ENCODE assay signal across 8 cellular contexts in the genomic region with DNA sequence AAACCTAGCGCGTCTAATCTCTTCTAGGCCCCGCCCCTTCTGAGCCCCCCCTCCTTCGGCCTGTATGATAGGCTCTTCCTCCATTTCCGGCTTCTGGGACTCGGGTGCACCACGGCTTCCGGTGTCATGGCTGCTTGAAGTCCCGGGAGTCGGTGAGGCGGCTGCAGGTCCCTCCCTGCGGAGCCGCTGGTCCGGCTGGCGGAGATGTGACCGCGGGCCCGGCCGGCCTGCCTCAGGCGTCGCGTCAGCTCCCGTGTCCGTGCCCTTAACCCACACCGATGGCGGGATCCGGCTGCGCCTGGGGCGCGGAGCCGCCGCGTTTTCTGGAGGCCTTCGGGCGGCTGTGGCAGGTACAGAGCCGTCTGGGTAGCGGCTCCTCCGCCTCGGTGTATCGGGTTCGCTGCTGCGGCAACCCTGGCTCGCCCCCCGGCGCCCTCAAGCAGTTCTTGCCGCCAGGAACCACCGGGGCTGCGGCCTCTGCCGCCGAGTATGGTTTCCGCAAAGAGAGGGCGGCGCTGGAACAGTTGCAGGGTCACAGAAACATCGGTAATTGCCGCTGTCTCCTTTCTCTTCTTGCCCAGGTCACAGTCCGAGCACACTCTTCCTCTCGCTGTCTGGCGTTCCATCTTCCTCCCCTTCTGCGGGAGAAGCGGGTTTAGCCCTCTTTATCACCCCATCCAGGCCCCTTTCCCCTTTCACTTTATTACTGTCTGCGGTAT. TPM values are rescaled to one million over a fixed set of nuclear protein-coding genes. Genes with fewer than 3 reads are reported as not detected.
DNase-seq lines count a peak whose midpoint lies in the region; ATAC-seq, FAIRE-seq and TF ChIP-seq lines count a peak whose summit lies in the region.

A gene with protein sequence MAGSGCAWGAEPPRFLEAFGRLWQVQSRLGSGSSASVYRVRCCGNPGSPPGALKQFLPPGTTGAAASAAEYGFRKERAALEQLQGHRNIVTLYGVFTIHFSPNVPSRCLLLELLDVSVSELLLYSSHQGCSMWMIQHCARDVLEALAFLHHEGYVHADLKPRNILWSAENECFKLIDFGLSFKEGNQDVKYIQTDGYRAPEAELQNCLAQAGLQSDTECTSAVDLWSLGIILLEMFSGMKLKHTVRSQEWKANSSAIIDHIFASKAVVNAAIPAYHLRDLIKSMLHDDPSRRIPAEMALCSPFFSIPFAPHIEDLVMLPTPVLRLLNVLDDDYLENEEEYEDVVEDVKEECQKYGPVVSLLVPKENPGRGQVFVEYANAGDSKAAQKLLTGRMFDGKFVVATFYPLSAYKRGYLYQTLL (plus strand): TSS at position 96 of the 719 bp plus-strand sequence. CDS start 183 bp downstream, at position 279.

- peak within 1 kb of the TSS; percentile 95 for H3K4me3 ChIP-seq in OCI-LY3 (ENCODE audit: low read length)
- peak within 1 kb of the TSS; percentile 47 to 96 (median 78) for H3K4me3 ChIP-seq in endothelial cell of umbilical vein (replicated peaks in 1 of 3; ENCODE audit: insufficient read depth in 1 of 3, low read depth in 1 of 3, low read length in 3 of 3)

- TF ChIP-seq CTCF in OCI-LY3 (IDR thresholded peaks at IDR 0.05; ENCODE audit: low read depth, low read length), result no peak
- no peak for TF ChIP-seq CTCF in endothelial cell of umbilical vein (IDR thresholded peaks at IDR 0.05; ENCODE audit: extremely low read depth in 1 of 2, insufficient read depth in 1 of 2, low read depth in 1 of 2, low read length in 2 of 2)

- H3K4me2 ChIP-seq in OCI-LY3 (ENCODE audit: low read length), result peak within 1 kb of the TSS; percentile 89
- H3K4me2 ChIP-seq in endothelial cell of umbilical vein (ENCODE audit: insufficient read depth, low read length), result peak within 1 kb of the TSS; percentile 90

- FAIRE-seq in endothelial cell of umbilical vein (lab: Jason Lieb, UNC), result peak; percentile 78

- intact Hi-C loops in endothelial cell of umbilical vein (cut with micrococcal nuclease), result loop anchor here (1.0 to 5.0 kb wide), 2 partner anchors 63 to 441 kb away; a partner anchor contains a TSS

- H3K9me1 ChIP-seq in endothelial cell of umbilical vein (replicated peaks; ENCODE audit: control insufficient read depth, extremely low read depth, insufficient read depth, low read length), result no peaks in the 10 kb centered on the region

- POLR2A ChIA-PET in endothelial cell of umbilical vein (lab: Charles Lee), result interaction anchor here (0.8 kb wide), 1 partner anchor 40 kb away, joined by 3 read pairs; no protein-coding TSS in a partner anchor

- CTCF ChIA-PET in endothelial cell of umbilical vein (lab: Charles Lee), result no interaction called here

- ATAC-seq in GM21528 (IDR thresholded peaks at IDR 0.05; ENCODE audit: low FRiP score, unreplicated experiment), result peak; percentile 94

- H3K9me3 ChIP-seq in OCI-LY3 (ENCODE audit: insufficient read depth, low read length), result no peaks in the 10 kb centered on the region
- no peaks in the 10 kb centered on the region for H3K9me3 ChIP-seq in endothelial cell of umbilical vein (replicated peaks; ENCODE audit: control insufficient read depth, insufficient read depth, low read length)

- no TSS peak for BruUV-seq in endothelial cell of umbilical vein (replicated peaks; lab: Mats Ljungman, UMichigan)

- H3K36me3 ChIP-seq in OCI-LY3 (replicated peaks; ENCODE audit: low read depth, low read length) (peaks cover 26% of the 10 kb centered on the region), endothelial cell of umbilical vein (ENCODE audit: control insufficient read depth in 2 of 2, extremely low read depth in 1 of 2, insufficient read depth in 2 of 2, low read length in 2 of 2) (peaks cover 4 to 15% of the 10 kb centered on the region in 2 experiments)

- dilution Hi-C loops in endothelial cell of umbilical vein (cut with MboI; ENCODE audit: extremely low pct_ligation_motif_present, low sequenced_read_pairs), result no loop called here

- DNase-seq in DMS 273 (lab: John Stamatoyannopoulos, UW; ENCODE audit: unreplicated experiment) (peak; percentile 97), HuH-7.5 (ENCODE audit: low spot score) (peak; percentile 75), endothelial cell of umbilical vein (ENCODE audit: low read depth, low spot score) (peak; percentile 92), midbrain (lab: John Stamatoyannopoulos, UW) (peak; percentile 92)
- peak; percentile 88 for DNase-seq in activated CD8-positive, alpha-beta memory T cell treated with anti-CD3 and anti-CD28 coated beads, Interleukin-2, amount 50 U/mL, for 48 hours
- DNase-seq in stimulated activated CD8-positive, alpha-beta memory T cell treated with anti-CD3 and anti-CD28 coated beads, Interleukin-15, amount 100 ng/mL, for 48 hours (ENCODE audit: low read depth in 2 of 2), result peak; percentile 79 to 82

- H3K27ac ChIP-seq in OCI-LY3 (ENCODE audit: low read length), result peak within 1 kb of the TSS; percentile 81
- peak within 1 kb of the TSS; percentile 73 for H3K27ac ChIP-seq in endothelial cell of umbilical vein (ENCODE audit: insufficient read depth, low read depth, low read length)

- H4K20me1 ChIP-seq in OCI-LY3 (ENCODE audit: insufficient read depth, low read length) (peaks cover 30% of the 10 kb centered on the region), endothelial cell of umbilical vein (replicated peaks; ENCODE audit: control insufficient read depth, extremely low read depth, insufficient read depth, low read length) (no peaks in the 10 kb centered on the region)

- H3K79me2 ChIP-seq in OCI-LY3 (ENCODE audit: low read length), result peaks cover 52% of the 10 kb centered on the region
- H3K79me2 ChIP-seq in endothelial cell of umbilical vein (ENCODE audit: control insufficient read depth, insufficient read depth, low read length), result peaks cover 46% of the 10 kb centered on the region

- H3K9ac ChIP-seq in OCI-LY3 (ENCODE audit: low read length) (peak within 1 kb of the TSS; percentile 92), endothelial cell of umbilical vein (replicated peaks; ENCODE audit: extremely low read depth, insufficient read depth, low read length) (peak within 1 kb of the TSS; percentile 85)

- H2AFZ ChIP-seq in OCI-LY3 (ENCODE audit: low read depth, low read length) (peak within 1 kb of the TSS; percentile 91), endothelial cell of umbilical vein (ENCODE audit: low read depth, low read length) (peak within 1 kb of the TSS; percentile 88)

- H3K4me1 ChIP-seq in OCI-LY3 (ENCODE audit: low read length), result peaks cover 23% of the 10 kb centered on the region
- peaks cover 14% of the 10 kb centered on the region for H3K4me1 ChIP-seq in endothelial cell of umbilical vein (ENCODE audit: control insufficient read depth, extremely low read depth, insufficient read depth, low read length)

- H3K27me3 ChIP-seq in OCI-LY3 (ENCODE audit: low read depth, low read length), result no peaks in the 10 kb centered on the region
- no peaks in the 10 kb centered on the region for H3K27me3 ChIP-seq in endothelial cell of umbilical vein (ENCODE audit: control insufficient read depth in 2 of 2, insufficient read depth in 2 of 2, low read length in 2 of 2)

- peak; percentile 94 for TF ChIP-seq POLR2A in endothelial cell of umbilical vein (IDR thresholded peaks at IDR 0.05; ENCODE audit: low read depth, low read length)

TF ChIP-seq in endothelial cell of umbilical vein, 7 proteins besides CTCF, POLR2A, EP300 and RAD21:
- TF ChIP-seq EZH2 (IDR thresholded peaks at IDR 0.05; ENCODE audit: borderline replicate concordance, low read depth, low read length, severe bottlenecking), result no peak
- TF ChIP-seq, protein P1, sequence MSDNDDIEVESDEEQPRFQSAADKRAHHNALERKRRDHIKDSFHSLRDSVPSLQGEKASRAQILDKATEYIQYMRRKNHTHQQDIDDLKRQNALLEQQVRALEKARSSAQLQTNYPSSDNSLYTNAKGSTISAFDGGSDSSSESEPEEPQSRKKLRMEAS (IDR thresholded peaks at IDR 0.05; ENCODE audit: insufficient read depth, insufficient read length), result no peak
- no peak for TF ChIP-seq FOS (IDR thresholded peaks at IDR 0.05; ENCODE audit: borderline replicate concordance, insufficient read depth, low read length)
- no peak for TF ChIP-seq MYC (IDR thresholded peaks at IDR 0.05; ENCODE audit: low read depth, low read length)
- peak; percentile 84 for TF ChIP-seq POLR2AphosphoS5 (IDR thresholded peaks at IDR 0.05; ENCODE audit: insufficient read depth, low read depth, low read length)
- TF ChIP-seq JUN (IDR thresholded peaks at IDR 0.05; ENCODE audit: borderline replicate concordance, insufficient read depth, insufficient read length, low read depth), result no peak

RNA-seq across cellular contexts. Expression of the gene that starts here (rescaled TPM):
- total RNA-seq in endothelial cell of umbilical vein, result 35.0 and 35.1 TPM in 2 replicates
- polyA plus RNA-seq in endothelial cell of umbilical vein, result 6.8 and 9.2 TPM in 2 replicates
- 8.2 and 8.7 TPM in 2 replicates for polyA plus RNA-seq in endothelial cell of umbilical vein (2011; cell fraction: cytosol; rRNA removed)
- 11.3 and 16.4 TPM in 2 replicates for polyA plus RNA-seq in endothelial cell of umbilical vein (2011; cell fraction: nucleus; rRNA removed)
- 16.6 and 28.3 TPM in 2 replicates for polyA plus RNA-seq in endothelial cell of umbilical vein (2012)
- 36.3 and 39.8 TPM in 2 replicates for polyA minus RNA-seq in endothelial cell of umbilical vein
- 49.1 TPM for polyA minus RNA-seq in endothelial cell of umbilical vein (2011; cell fraction: cytosol; rRNA and poly(A)+ RNA removed)
- 18.8 and 31.0 TPM in 2 replicates for polyA minus RNA-seq in endothelial cell of umbilical vein (2011; cell fraction: nucleus; rRNA and poly(A)+ RNA removed)

Comparison
In these comparisons a context has a peak if more than half of its experiments do, and no peak if none do; other contexts are left out.
1. Peak in every context shown above with its lines: DNase-seq, ATAC-seq, H3K4me3 ChIP-seq and H3K27ac ChIP-seq.